In the genomic region with DNA sequence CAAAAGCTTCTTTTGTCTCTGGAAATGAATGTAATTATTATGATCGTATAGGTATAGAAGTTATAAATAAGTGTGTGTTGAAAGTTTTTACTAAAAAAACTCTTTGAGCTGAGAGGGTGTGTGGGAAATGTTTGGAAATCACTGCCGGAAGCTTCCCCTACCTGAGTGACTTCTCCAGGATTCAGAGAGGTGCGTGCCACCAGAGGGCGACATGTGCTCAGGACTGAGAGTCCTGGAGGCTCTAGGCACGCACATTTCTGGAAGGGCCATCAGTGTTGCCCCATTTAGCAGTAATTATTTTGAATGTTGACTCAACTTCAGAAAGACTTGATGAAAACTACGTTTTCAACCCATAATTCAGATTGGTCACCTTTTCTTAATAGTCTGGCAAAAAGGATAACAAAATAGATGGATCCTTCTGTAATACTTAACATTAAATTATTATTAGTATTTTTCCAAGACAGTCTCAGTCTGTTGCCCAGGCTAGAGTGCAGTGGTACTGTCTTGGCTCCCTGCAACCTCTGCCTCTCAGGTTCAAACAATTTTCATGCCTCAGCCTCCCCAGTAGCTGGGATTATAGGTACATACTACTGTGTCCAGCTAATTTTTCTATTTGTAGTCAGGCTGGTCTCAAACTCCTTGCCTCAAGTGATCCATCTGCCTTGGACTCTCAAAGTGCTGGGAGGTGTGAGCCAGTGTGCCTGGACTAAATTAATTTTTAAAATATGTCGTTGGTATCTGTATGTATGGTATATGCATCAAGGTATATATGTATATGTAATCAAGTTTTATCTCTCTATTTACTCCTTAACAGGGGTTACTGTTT, we compare ENCODE assay signal across 8 cellular contexts. TPM values are rescaled to one million over a fixed set of nuclear protein-coding genes. Genes with fewer than 3 reads are reported as not detected.
A peak's percentile ranks its signal among the peaks of the same experiment; 100 is the strongest.
DNase-seq lines count a peak whose midpoint lies in the region; ATAC-seq and TF ChIP-seq lines count a peak whose summit lies in the region.

No MANE protein-coding gene starts in this region.

- H3K9me3 ChIP-seq in Peyer's patch = no peaks in the 10 kb centered on the region
- H3K9me3 ChIP-seq in parathyroid adenoma (ENCODE audit: control insufficient read depth, low read length) = no peaks in the 10 kb centered on the region
- H3K9me3 ChIP-seq in upper lobe of left lung = no peaks in the 10 kb centered on the region

- no peaks in the 10 kb centered on the region for H3K79me2 ChIP-seq in parathyroid adenoma

- WGBS in upper lobe of left lung, 2 donors = 17 to 27% methylated on average over 7 of the region's 7 CpGs

- H3K27me3 ChIP-seq in Peyer's patch (no peaks in the 10 kb centered on the region), parathyroid adenoma (ENCODE audit: control insufficient read depth, insufficient read depth, low read length) (no peaks in the 10 kb centered on the region), upper lobe of left lung (no peaks in the 10 kb centered on the region)

- H3K4me1 ChIP-seq in Peyer's patch (peaks cover 0 to 5% (median 1%) of the 10 kb centered on the region in 4 donors), parathyroid adenoma (no peaks in the 10 kb centered on the region), upper lobe of left lung (peaks cover 3 to 25% (median 20%) of the 10 kb centered on the region in 4 donors)

- CTCF ChIA-PET in Calu3 (lab: Charles Lee) = interaction anchor here (0.6 to 2.0 kb wide), 14 partner anchors 10 to 858 kb away, joined by 3 to 9 read pairs (median 4); no protein-coding TSS in a partner anchor

- DNase-seq in Calu3 (peak; percentile 92), KBM-7 (peak; percentile 53), Peyer's patch (peak; percentile 81 to 94 (median 85)), foreskin fibroblast (peak; percentile 43 to 80), upper lobe of left lung (peak in 1 of 2 donors; percentile 89)
- DNase-seq in activated T-helper 1 cell treated with anti-CD3 and anti-CD28 coated beads, Interleukin-12 subunit alpha, Interleukin-12 subunit beta, Interleukin-2, Interleukin-4 antibody, amounts not matched to agents 30 ng/mL and 10 ng/mL and 1 ng/mL, durations not matched to agents 14 hours and 24 hours and 36 hours (ENCODE audit: low spot score) = peak; percentile 66

- no peaks in the 10 kb centered on the region for H3K9me3 Mint-ChIP-seq in Calu3 (ENCODE audit: low read depth, unreplicated experiment)
- no peaks in the 10 kb centered on the region for H3K9me3 Mint-ChIP-seq in activated T-helper 1 cell treated with anti-CD3 and anti-CD28 coated beads, Interleukin-12 subunit alpha, Interleukin-12 subunit beta, Interleukin-2, Interleukin-4 antibody, amounts not matched to agents 30 ng/mL and 10 ng/mL and 1 ng/mL, durations not matched to agents 14 hours and 24 hours and 36 hours

- no peak overlapping the region for H2AFZ ChIP-seq in parathyroid adenoma

- TF ChIP-seq POLR2A in Peyer's patch (IDR thresholded peaks at IDR 0.05) (no peak), upper lobe of left lung (IDR thresholded peaks at IDR 0.05) (no peak)

- no peak overlapping the region for H3K27ac Mint-ChIP-seq in Calu3 (ENCODE audit: unreplicated experiment)
- no peak overlapping the region for H3K27ac Mint-ChIP-seq in activated T-helper 1 cell treated with anti-CD3 and anti-CD28 coated beads, Interleukin-12 subunit alpha, Interleukin-12 subunit beta, Interleukin-2, Interleukin-4 antibody, amounts not matched to agents 30 ng/mL and 10 ng/mL and 1 ng/mL, durations not matched to agents 14 hours and 24 hours and 36 hours

- TF ChIP-seq CTCF in Calu3 (IDR thresholded peaks at IDR 0.05; ENCODE audit: unreplicated experiment) (peak; percentile 99), Peyer's patch (IDR thresholded peaks at IDR 0.05) (peak; percentile 63 to 80 (median 76)), foreskin fibroblast (IDR thresholded peaks at IDR 0.05; ENCODE audit: low read depth, low read length) (peak; percentile 91), parathyroid adenoma (IDR thresholded peaks at IDR 0.05) (peak; percentile 76), upper lobe of left lung (IDR thresholded peaks at IDR 0.05) (peak; percentile 26 to 68 (median 62))

- H3K4me3 ChIP-seq in Peyer's patch (no peak overlapping the region), foreskin fibroblast (ENCODE audit: low read depth in 1 of 2, low read length in 2 of 2) (no peak overlapping the region), parathyroid adenoma (ENCODE audit: low read depth, low read length) (no peak overlapping the region), upper lobe of left lung (no peak overlapping the region)

- no peak overlapping the region for H3K27ac ChIP-seq in Peyer's patch
- H3K27ac ChIP-seq in parathyroid adenoma = no peak overlapping the region
- peak overlapping the region in 3 of 4 donors; percentile 50 to 70 (median 52) for H3K27ac ChIP-seq in upper lobe of left lung

- ATAC-seq in GM21423 (IDR thresholded peaks at IDR 0.05; ENCODE audit: unreplicated experiment) (peak; percentile 40), upper lobe of left lung (ENCODE audit: low FRiP score in 2 of 2) (peak; percentile 81 to 90)

- BruUV-seq in Calu3 (replicated peaks; lab: Mats Ljungman, UMichigan) = no TSS peak

- H3K36me3 Mint-ChIP-seq in Calu3 (ENCODE audit: insufficient read depth, unreplicated experiment) = no peaks in the 10 kb centered on the region
- peaks cover 2% of the 10 kb centered on the region for H3K36me3 Mint-ChIP-seq in activated T-helper 1 cell treated with anti-CD3 and anti-CD28 coated beads, Interleukin-12 subunit alpha, Interleukin-12 subunit beta, Interleukin-2, Interleukin-4 antibody, amounts not matched to agents 30 ng/mL and 10 ng/mL and 1 ng/mL, durations not matched to agents 14 hours and 24 hours and 36 hours (ENCODE audit: low read depth)

- in situ Hi-C loops in KBM-7 (cut with MboI; ENCODE audit: low pct_unique_long_range_greater_than_20kb, low sequenced_read_pairs) = loop anchor here (10.0 kb wide), 1 partner anchor 116 kb away; no protein-coding TSS in a partner anchor

- peak in 1 of 4 donors; percentile 59 for TF ChIP-seq EP300 in upper lobe of left lung (IDR thresholded peaks at IDR 0.05)

- no peaks in the 10 kb centered on the region for H3K27me3 Mint-ChIP-seq in Calu3 (ENCODE audit: unreplicated experiment)
- H3K27me3 Mint-ChIP-seq in activated T-helper 1 cell treated with anti-CD3 and anti-CD28 coated beads, Interleukin-12 subunit alpha, Interleukin-12 subunit beta, Interleukin-2, Interleukin-4 antibody, amounts not matched to agents 30 ng/mL and 10 ng/mL and 1 ng/mL, durations not matched to agents 14 hours and 24 hours and 36 hours (ENCODE audit: insufficient read depth) = peaks cover 3% of the 10 kb centered on the region

- no peak overlapping the region for H3K4me2 ChIP-seq in parathyroid adenoma (ENCODE audit: low read length)

- intact Hi-C loops in Calu3 (cut with micrococcal nuclease; ENCODE audit: unreplicated experiment) = loop anchor here (1.0 kb wide), 2 partner anchors 59 to 115 kb away; no protein-coding TSS in a partner anchor
- intact Hi-C loops in activated T-helper 1 cell treated with anti-CD3 and anti-CD28 coated beads, Interleukin-12 subunit alpha, Interleukin-12 subunit beta, Interleukin-2, Interleukin-4 antibody, amounts not matched to agents 30 ng/mL and 10 ng/mL and 1 ng/mL, durations not matched to agents 14 hours and 24 hours and 36 hours (cut with micrococcal nuclease) = loop anchor here (1.0 to 5.0 kb wide), 4 partner anchors 59 to 749 kb away; no protein-coding TSS in a partner anchor

- no peak overlapping the region for H3K9ac ChIP-seq in parathyroid adenoma

- H3K4me3 Mint-ChIP-seq in Calu3 (ENCODE audit: low read depth, unreplicated experiment) = no peak overlapping the region
- no peak overlapping the region for H3K4me3 Mint-ChIP-seq in activated T-helper 1 cell treated with anti-CD3 and anti-CD28 coated beads, Interleukin-12 subunit alpha, Interleukin-12 subunit beta, Interleukin-2, Interleukin-4 antibody, amounts not matched to agents 30 ng/mL and 10 ng/mL and 1 ng/mL, durations not matched to agents 14 hours and 24 hours and 36 hours

- no peaks in the 10 kb centered on the region for H3K36me3 ChIP-seq in Peyer's patch
- no peaks in the 10 kb centered on the region for H3K36me3 ChIP-seq in parathyroid adenoma (ENCODE audit: control insufficient read depth, insufficient read depth, low read length)
- no peaks in the 10 kb centered on the region for H3K36me3 ChIP-seq in upper lobe of left lung

- H3K4me1 Mint-ChIP-seq in Calu3 (ENCODE audit: low read depth, unreplicated experiment) = no peaks in the 10 kb centered on the region
- H3K4me1 Mint-ChIP-seq in activated T-helper 1 cell treated with anti-CD3 and anti-CD28 coated beads, Interleukin-12 subunit alpha, Interleukin-12 subunit beta, Interleukin-2, Interleukin-4 antibody, amounts not matched to agents 30 ng/mL and 10 ng/mL and 1 ng/mL, durations not matched to agents 14 hours and 24 hours and 36 hours (ENCODE audit: low read depth) = peaks cover 46% of the 10 kb centered on the region

RNA-seq across cellular contexts. Expression of a gene that starts 34.5 kb away (rescaled TPM):
- total RNA-seq in Calu3 (2022) (not detected in 2 replicates), Peyer's patch (10 to 100 TPM in 1 of 4 donors, 1 to 10 TPM in 3; 4.9 to 11.0 (median 7.3) TPM), upper lobe of left lung (1 to 10 TPM; 1.0 to 6.6 (median 2.8) TPM)
- 172 and 191 TPM in 2 replicates for total RNA-seq in activated T-helper 1 cell treated with anti-CD3 and anti-CD28 coated beads, Interleukin-12 subunit alpha, Interleukin-12 subunit beta, Interleukin-2, Interleukin-4 antibody, amounts not matched to agents 30 ng/mL and 10 ng/mL and 1 ng/mL, durations not matched to agents 14 hours and 24 hours and 36 hours

Comparison
In these comparisons a context has a peak if more than half of its experiments do, and no peak if none do; other contexts are left out.
1. H3K27ac ChIP-seq: peak in upper lobe of left lung (3 of 4); none in Peyer's patch (0 of 4) and parathyroid adenoma (single experiment).
2. RNA of a gene that starts 34.5 kb away (total RNA-seq): 172 to 191 TPM in activated T-helper 1 cell treated with anti-CD3 and anti-CD28 coated beads, Interleukin-12 subunit alpha, Interleukin-12 subunit beta, Interleukin-2, Interleukin-4 antibody, amounts not matched to agents 30 ng/mL and 10 ng/mL and 1 ng/mL, durations not matched to agents 14 hours and 24 hours and 36 hours; 4.9 to 11.0 TPM in Peyer's patch, 1.0 to 6.6 TPM in upper lobe of left lung and not detected in Calu3; every median in the first group is over 10 times any median in the second.
3. Peak in every context shown above with its lines, with median percentiles within 50 percentile points of each other: CTCF ChIP-seq.